In the genomic region with DNA sequence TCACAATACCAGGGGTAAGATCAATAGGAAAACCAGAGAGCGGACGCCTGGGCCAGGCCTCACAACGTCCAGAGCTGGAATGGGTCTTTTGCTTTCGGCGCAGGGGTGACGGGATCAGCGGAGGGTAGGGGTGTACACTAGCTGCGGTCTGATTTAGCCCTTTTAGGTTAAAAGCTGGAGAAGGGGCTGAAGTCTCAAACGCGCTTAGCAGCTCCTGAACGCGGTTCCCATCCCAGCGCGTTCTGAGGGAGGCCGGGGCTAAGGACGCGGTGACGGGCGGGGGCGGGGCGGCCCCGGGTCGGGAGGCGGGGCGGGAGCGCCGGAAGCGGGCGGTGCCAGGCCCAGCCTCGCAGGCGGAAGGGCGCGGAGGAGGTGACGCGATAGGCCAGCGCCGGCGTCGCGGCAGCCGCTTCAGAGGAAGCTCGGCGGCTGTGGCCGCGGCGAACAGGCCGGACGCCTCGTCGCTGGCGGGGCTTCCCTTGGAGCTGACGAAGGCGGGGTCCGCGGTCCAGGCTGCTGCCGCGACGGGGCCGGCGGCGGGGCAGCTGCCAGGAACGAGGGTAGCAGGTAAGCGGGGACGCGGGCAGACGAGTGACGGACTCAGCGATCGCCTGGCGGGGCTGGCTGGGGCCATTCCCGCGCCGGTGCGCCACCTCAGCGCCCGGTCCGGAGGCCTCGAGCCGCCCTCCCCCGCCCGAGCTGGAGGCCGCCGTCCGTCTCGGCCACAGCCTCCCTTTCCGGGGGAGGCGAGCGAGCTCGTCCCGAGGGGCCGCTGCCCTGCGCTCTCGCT, we compare ENCODE assay signal across 8 cellular contexts. TPM values are rescaled to one million over a fixed set of nuclear protein-coding genes. Genes with fewer than 3 reads are reported as not detected.
A peak's percentile ranks its signal among the peaks of the same experiment; 100 is the strongest.
DNase-seq lines count a peak whose midpoint lies in the region; ATAC-seq, FAIRE-seq and TF ChIP-seq lines count a peak whose summit lies in the region.

A gene with protein sequence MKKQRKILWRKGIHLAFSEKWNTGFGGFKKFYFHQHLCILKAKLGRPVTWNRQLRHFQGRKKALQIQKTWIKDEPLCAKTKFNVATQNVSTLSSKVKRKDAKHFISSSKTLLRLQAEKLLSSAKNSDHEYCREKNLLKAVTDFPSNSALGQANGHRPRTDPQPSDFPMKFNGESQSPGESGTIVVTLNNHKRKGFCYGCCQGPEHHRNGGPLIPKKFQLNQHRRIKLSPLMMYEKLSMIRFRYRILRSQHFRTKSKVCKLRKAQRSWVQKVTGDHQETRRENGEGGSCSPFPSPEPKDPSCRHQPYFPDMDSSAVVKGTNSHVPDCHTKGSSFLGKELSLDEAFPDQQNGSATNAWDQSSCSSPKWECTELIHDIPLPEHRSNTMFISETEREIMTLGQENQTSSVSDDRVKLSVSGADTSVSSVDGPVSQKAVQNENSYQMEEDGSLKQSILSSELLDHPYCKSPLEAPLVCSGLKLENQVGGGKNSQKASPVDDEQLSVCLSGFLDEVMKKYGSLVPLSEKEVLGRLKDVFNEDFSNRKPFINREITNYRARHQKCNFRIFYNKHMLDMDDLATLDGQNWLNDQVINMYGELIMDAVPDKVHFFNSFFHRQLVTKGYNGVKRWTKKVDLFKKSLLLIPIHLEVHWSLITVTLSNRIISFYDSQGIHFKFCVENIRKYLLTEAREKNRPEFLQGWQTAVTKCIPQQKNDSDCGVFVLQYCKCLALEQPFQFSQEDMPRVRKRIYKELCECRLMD (plus strand): TSS at position 414 of the 790 bp plus-strand sequence. CDS start 17,262 bp downstream, outside the sequence.

- H3K27me3 ChIP-seq in ascending aorta (no peaks in the 10 kb centered on the region), right cardiac atrium (ENCODE audit: control insufficient read depth, insufficient read depth) (no peaks in the 10 kb centered on the region)

- no peaks in the 10 kb centered on the region for H3K36me3 ChIP-seq in ascending aorta

- intact Hi-C loops in ascending aorta (cut with DNase I): loop anchor here (1.0 to 2.0 kb wide), 4 partner anchors 75 to 299 kb away; partner anchors contain the start of genes CEP19, FBXO45, NCBP2 and PIGX
- intact Hi-C loops in right cardiac atrium (cut with DNase I): loop anchor here in 2 of 4 donors (5.0 to 10.0 kb wide), 2 partner anchors 75 to 77 kb away; partner anchors contain the start of gene NCBP2 (in 2 of the 2)

- under 1% methylated on average over 93 of the region's 93 CpGs for WGBS in right cardiac atrium

- H3K27ac ChIP-seq in ascending aorta (peak within 1 kb of the TSS; percentile 95 to 96), right cardiac atrium (ENCODE audit: low read length) (peak within 1 kb of the TSS; percentile 94)

- ATAC-seq in GM18511 (IDR thresholded peaks at IDR 0.05; ENCODE audit: unreplicated experiment) (peak; percentile 90), HG03025 (IDR thresholded peaks at IDR 0.05; ENCODE audit: low FRiP score, unreplicated experiment) (peak; percentile 80), right cardiac atrium (peak; percentile 99)

- H3K4me3 ChIP-seq in ascending aorta (peak within 1 kb of the TSS; percentile 57 to 89), right cardiac atrium (ENCODE audit: low read length) (peak within 1 kb of the TSS; percentile 82)

- DNase-seq in NCI-H2029 (lab: John Stamatoyannopoulos, UW): peak; percentile 89
- peak; percentile 91 for DNase-seq in T-helper 2 cell treated with Interferon-gamma antibody and Interleukin-4, amounts not matched to agents 5 μg/mL and 100 μg/mL, for 36 hours (ENCODE audit: low spot score)
- peak; percentile 45 to 93 for DNase-seq in ascending aorta (ENCODE audit: low spot score in 2 of 2)
- peak; percentile 92 to 97 (median 97) for DNase-seq in right cardiac atrium
- DNase-seq in pulmonary artery endothelial cell (ENCODE audit: low read depth, low spot score): peak; percentile 65
- peak; percentile 95 for DNase-seq in urothelium cell line (ENCODE audit: low spot score)

- FAIRE-seq in urothelium cell line (lab: Jason Lieb, UNC): no peak

- H3K4me1 ChIP-seq in ascending aorta (peaks cover 9 to 12% of the 10 kb centered on the region in 2 donors), right cardiac atrium (ENCODE audit: control insufficient read depth, insufficient read depth, low read length) (no peaks in the 10 kb centered on the region)

- no peak for TF ChIP-seq CTCF in ascending aorta (IDR thresholded peaks at IDR 0.05)

- H3K9me3 Mint-ChIP-seq in T-helper 2 cell treated with Interferon-gamma antibody and Interleukin-4, amounts not matched to agents 5 μg/mL and 100 μg/mL, for 36 hours: peaks cover 6% of the 10 kb centered on the region

- no peaks in the 10 kb centered on the region for H3K27me3 Mint-ChIP-seq in T-helper 2 cell treated with Interferon-gamma antibody and Interleukin-4, amounts not matched to agents 5 μg/mL and 100 μg/mL, for 36 hours (ENCODE audit: low read depth)

- H3K9me3 ChIP-seq in ascending aorta (no peaks in the 10 kb centered on the region), right cardiac atrium (ENCODE audit: control insufficient read depth, low read length) (no peaks in the 10 kb centered on the region)

- peak within 1 kb of the TSS; percentile 99 for H3K4me3 Mint-ChIP-seq in T-helper 2 cell treated with Interferon-gamma antibody and Interleukin-4, amounts not matched to agents 5 μg/mL and 100 μg/mL, for 36 hours

- H3K27ac Mint-ChIP-seq in T-helper 2 cell treated with Interferon-gamma antibody and Interleukin-4, amounts not matched to agents 5 μg/mL and 100 μg/mL, for 36 hours: peak within 1 kb of the TSS; percentile 99

- peaks cover 5% of the 10 kb centered on the region for H3K36me3 Mint-ChIP-seq in T-helper 2 cell treated with Interferon-gamma antibody and Interleukin-4, amounts not matched to agents 5 μg/mL and 100 μg/mL, for 36 hours (ENCODE audit: low read depth)

- H3K4me1 Mint-ChIP-seq in T-helper 2 cell treated with Interferon-gamma antibody and Interleukin-4, amounts not matched to agents 5 μg/mL and 100 μg/mL, for 36 hours (ENCODE audit: low read depth): peaks cover 23% of the 10 kb centered on the region

RNA-seq across cellular contexts. Expression of the gene that starts here (rescaled TPM):
- total RNA-seq in ascending aorta: 11.0 TPM
- 10 to 100 TPM; 19.9 to 31.0 (median 21.7) TPM for total RNA-seq in right cardiac atrium
- 9.3 TPM for polyA plus RNA-seq in right cardiac atrium
- total RNA-seq in pulmonary artery endothelial cell: 44.5 and 51.4 TPM in 2 replicates

Comparison
In these comparisons a context has a peak if more than half of its experiments do, and no peak if none do; other contexts are left out.
1. Peak in every context shown above with its lines: DNase-seq, ATAC-seq, H3K4me3 ChIP-seq and H3K27ac ChIP-seq.